Comparison of ENCODE assay signal across 22 cellular contexts in the genomic region with DNA sequence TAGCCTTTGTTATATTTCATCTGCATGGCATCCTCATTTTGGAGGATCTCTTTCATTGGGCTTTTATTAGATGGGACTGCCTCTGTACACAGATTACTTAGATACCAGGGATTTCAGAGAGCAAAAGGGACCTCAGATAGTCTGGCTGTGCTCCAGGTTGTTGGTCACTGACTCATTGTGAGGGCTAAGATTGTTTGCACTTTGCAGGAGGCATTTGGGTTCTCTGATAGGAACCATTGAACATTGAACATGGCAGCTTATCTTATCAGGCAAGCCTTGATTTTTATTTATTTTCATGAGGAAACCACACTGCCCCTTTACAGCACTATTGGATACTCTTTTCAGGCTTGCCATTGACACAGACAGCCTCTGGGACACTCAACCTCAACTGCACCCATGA.
"Had no signal": no experiment of that assay in that cellular context is flagged by ENCODE, and none has a peak within 500 bp of the region (broad histone marks: within the 10 kb centered on the region; RNA-seq: fewer than 3 reads in every experiment).

No MANE protein-coding gene starts in this region.

- DNase-seq: dorsolateral prefrontal cortex; effector CD4-positive, alpha-beta T cell; foreskin fibroblast; gastrocnemius medialis; heart left ventricle; kidney; left cardiac atrium; left ventricle myocardium inferior; lower lobe of right lung; naive thymus-derived CD4-positive, alpha-beta T cell; spleen; stimulated activated CD4-positive, alpha-beta T cell treated with anti-CD3 and anti-CD28 coated beads, Interleukin-2, amount 100 ng/mL, for 48 hours; stimulated activated naive CD4-positive, alpha-beta T cell; stimulated activated naive CD8-positive, alpha-beta T cell treated with anti-CD3 and anti-CD28 coated beads, Interleukin-15, amount 100 ng/mL, for 72 hours; transverse colon; upper lobe of right lung; uterus had no signal

- H3K9me3 ChIP-seq: gastrocnemius medialis, heart left ventricle, left ventricle myocardium inferior, lower lobe of right lung, right atrium auricular region, spleen, suprapubic skin, transverse colon, upper lobe of right lung, uterus had no signal

- H3K36me3 ChIP-seq: gastrocnemius medialis, heart left ventricle, left ventricle myocardium inferior, lower lobe of right lung, neural progenitor cell, right atrium auricular region, spleen, suprapubic skin, transverse colon, upper lobe of right lung, uterus had no signal

- H2AFZ ChIP-seq: hepatocyte, neural progenitor cell, parathyroid adenoma had no signal

- H3K4me3 ChIP-seq: dorsolateral prefrontal cortex, gastrocnemius medialis, heart left ventricle, hepatocyte, left ventricle myocardium inferior, lower lobe of right lung, neural progenitor cell, right atrium auricular region, spleen, suprapubic skin, transverse colon, upper lobe of right lung, uterus had no signal

- H3K27ac ChIP-seq: dorsolateral prefrontal cortex, gastrocnemius medialis, heart left ventricle, hepatocyte, left ventricle myocardium inferior, lower lobe of right lung, neural progenitor cell, parathyroid adenoma, right atrium auricular region, spleen, suprapubic skin, transverse colon, upper lobe of right lung, uterus had no signal

- H3K4me2 ChIP-seq: hepatocyte, neural progenitor cell had no signal

- H3K79me2 ChIP-seq: hepatocyte, parathyroid adenoma had no signal

- H3K4me1 ChIP-seq: gastrocnemius medialis, heart left ventricle, left ventricle myocardium inferior, lower lobe of right lung, neural progenitor cell, parathyroid adenoma, right atrium auricular region, spleen, suprapubic skin, transverse colon, upper lobe of right lung, uterus had no signal

- H3K9ac ChIP-seq: neural progenitor cell, parathyroid adenoma had no signal

- H3K27me3 ChIP-seq: dorsolateral prefrontal cortex, gastrocnemius medialis, heart left ventricle, hepatocyte, neural progenitor cell, right atrium auricular region, spleen, suprapubic skin, transverse colon, upper lobe of right lung, uterus had no signal
